Comparison of ENCODE assay signal across 10 cellular contexts in the genomic region with DNA sequence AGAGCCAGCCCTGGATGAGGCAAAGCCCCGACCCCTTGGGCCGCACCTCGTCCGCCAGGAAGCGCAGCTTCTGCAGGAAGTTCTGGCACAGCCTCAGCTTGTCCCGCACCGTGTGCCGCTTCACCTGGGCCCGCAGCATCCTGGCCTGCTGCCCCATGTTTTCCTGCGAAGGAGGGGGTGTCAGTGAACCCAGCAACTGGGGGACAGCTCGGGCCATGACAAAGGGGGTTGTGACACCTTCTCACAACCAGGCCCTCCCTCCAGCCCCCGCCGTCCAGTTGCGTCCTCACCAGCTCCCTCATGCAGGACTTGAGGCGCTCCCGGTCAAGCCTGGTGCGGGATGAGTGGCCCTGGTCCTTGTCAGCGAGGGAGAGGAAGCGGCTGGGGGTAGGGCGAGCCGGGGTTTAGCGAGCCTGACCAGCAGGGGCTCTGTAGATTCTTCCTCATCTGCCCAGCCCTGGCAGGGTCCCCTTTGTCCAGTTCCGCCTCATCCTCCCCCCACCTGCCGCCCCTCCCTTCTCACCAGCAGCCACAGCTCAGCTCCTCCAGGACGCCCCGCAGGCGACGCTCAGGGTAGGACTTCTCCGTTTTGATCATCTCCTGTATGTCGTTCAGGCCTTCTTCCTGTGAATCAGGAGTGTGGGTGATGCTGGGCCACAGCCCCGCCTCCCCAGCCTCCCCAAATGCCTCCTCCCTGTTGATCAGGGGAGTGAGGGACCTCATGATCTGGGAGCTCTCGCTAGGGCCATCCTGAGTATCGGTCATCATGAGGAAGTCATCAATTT. TPM values are rescaled to one million over a fixed set of nuclear protein-coding genes. Genes with fewer than 3 reads are reported as not detected.
DNase-seq lines count a peak whose midpoint lies in the region; ATAC-seq and TF ChIP-seq lines count a peak whose summit lies in the region.
"Had no signal": no experiment of that assay in that cellular context is flagged by ENCODE, and none has a peak within 500 bp of the region (broad histone marks: within the 10 kb centered on the region; RNA-seq: fewer than 3 reads in every experiment).

No MANE protein-coding gene starts in this region.

- peak overlapping the region; percentile 89 for H3K27ac Mint-ChIP-seq in T-helper 1 cell treated with Interleukin-12 subunit alpha and Interleukin-12 subunit beta and Interleukin-4 antibody, amounts not matched to agents 30 μg/mL and 1 μg/mL, for 36 hours
- no peak overlapping the region for H3K27ac Mint-ChIP-seq in chondrocyte (ENCODE audit: unreplicated experiment)

- H3K27ac ChIP-seq in lower lobe of right lung, result no peak overlapping the region
- H3K27ac ChIP-seq: SK-N-MC had no signal

- peak overlapping the region; percentile 85 for H3K4me3 Mint-ChIP-seq in T-helper 1 cell treated with Interleukin-12 subunit alpha and Interleukin-12 subunit beta and Interleukin-4 antibody, amounts not matched to agents 30 μg/mL and 1 μg/mL, for 36 hours
- H3K4me3 Mint-ChIP-seq in chondrocyte (ENCODE audit: unreplicated experiment), result no peak overlapping the region

- no peak for ATAC-seq in lower lobe of right lung

- no peaks in the 10 kb centered on the region for H3K9me3 ChIP-seq in lower lobe of right lung

- DNase-seq in activated T-cell treated with anti-CD3 and anti-CD28 coated beads for 48 hours (ENCODE audit: low read depth), result peak; percentile 15
- no peak for DNase-seq in activated T-cell treated with anti-CD3 and anti-CD28 coated beads for 4 hours
- DNase-seq in chondrocyte (ENCODE audit: low spot score), result peak; percentile 66
- peak; percentile 34 for DNase-seq in stimulated activated CD8-positive, alpha-beta memory T cell treated with anti-CD3 and anti-CD28 coated beads, Interleukin-4, amount 100 ng/mL, for 48 hours
- no peak for DNase-seq in NCI-H1092 treated with DMSO at 0.1 percent for 48 hours (lab: John Stamatoyannopoulos, UW)
- no peak for DNase-seq in SKM-1 (lab: John Stamatoyannopoulos, UW; ENCODE audit: unreplicated experiment)
- DNase-seq in lower lobe of right lung, result no peak
- DNase-seq: activated CD8-positive, alpha-beta memory T cell treated with anti-CD3 and anti-CD28 coated beads for 24 hours had no signal

- no peak for TF ChIP-seq CTCF in chondrocyte (IDR thresholded peaks at IDR 0.05)
- TF ChIP-seq CTCF in lower lobe of right lung (IDR thresholded peaks at IDR 0.05), result no peak

- no peaks in the 10 kb centered on the region for H3K9me3 Mint-ChIP-seq in T-helper 1 cell treated with Interleukin-12 subunit alpha and Interleukin-12 subunit beta and Interleukin-4 antibody, amounts not matched to agents 30 μg/mL and 1 μg/mL, for 36 hours
- no peaks in the 10 kb centered on the region for H3K9me3 Mint-ChIP-seq in chondrocyte (ENCODE audit: low read depth)

- peaks cover 7% of the 10 kb centered on the region for H3K4me1 Mint-ChIP-seq in T-helper 1 cell treated with Interleukin-12 subunit alpha and Interleukin-12 subunit beta and Interleukin-4 antibody, amounts not matched to agents 30 μg/mL and 1 μg/mL, for 36 hours (ENCODE audit: low read depth)
- H3K4me1 Mint-ChIP-seq in chondrocyte (ENCODE audit: low read depth), result peaks cover 8% of the 10 kb centered on the region

- no peaks in the 10 kb centered on the region for H3K27me3 ChIP-seq in lower lobe of right lung (ENCODE audit: low read depth)

- intact Hi-C loops in lower lobe of right lung (cut with DNase I), result no loop called here

- no peaks in the 10 kb centered on the region for H3K36me3 ChIP-seq in lower lobe of right lung

- H3K27me3 Mint-ChIP-seq in T-helper 1 cell treated with Interleukin-12 subunit alpha and Interleukin-12 subunit beta and Interleukin-4 antibody, amounts not matched to agents 30 μg/mL and 1 μg/mL, for 36 hours (ENCODE audit: low read depth), result no peaks in the 10 kb centered on the region
- peaks cover 2% of the 10 kb centered on the region for H3K27me3 Mint-ChIP-seq in chondrocyte (ENCODE audit: low read depth)

- no peaks in the 10 kb centered on the region for H3K4me1 ChIP-seq in lower lobe of right lung

- no peaks in the 10 kb centered on the region for H3K36me3 Mint-ChIP-seq in T-helper 1 cell treated with Interleukin-12 subunit alpha and Interleukin-12 subunit beta and Interleukin-4 antibody, amounts not matched to agents 30 μg/mL and 1 μg/mL, for 36 hours (ENCODE audit: low read depth)
- H3K36me3 Mint-ChIP-seq in chondrocyte (ENCODE audit: low read depth), result no peaks in the 10 kb centered on the region

- no peak overlapping the region for H3K4me3 ChIP-seq in lower lobe of right lung
- H3K4me3 ChIP-seq: SK-N-MC had no signal

RNA-seq across cellular contexts. Expression of a gene that starts 0.6 kb away (rescaled TPM):
- total RNA-seq in chondrocyte (not detected in 3 replicates), lower lobe of right lung (0.35 TPM)

Comparison
In these comparisons a context has a peak if more than half of its experiments do, and no peak if none do; other contexts are left out.
1. DNase-seq: peak in activated T-cell treated with anti-CD3 and anti-CD28 coated beads for 48 hours (single experiment), chondrocyte (single experiment) and stimulated activated CD8-positive, alpha-beta memory T cell treated with anti-CD3 and anti-CD28 coated beads, Interleukin-4, amount 100 ng/mL, for 48 hours (single experiment); none in activated T-cell treated with anti-CD3 and anti-CD28 coated beads for 4 hours (single experiment), NCI-H1092 treated with DMSO at 0.1 percent for 48 hours (single experiment), SKM-1 (single experiment) and lower lobe of right lung (single experiment).